Comparison of ENCODE assay signal across 26 cellular contexts in the genomic region with DNA sequence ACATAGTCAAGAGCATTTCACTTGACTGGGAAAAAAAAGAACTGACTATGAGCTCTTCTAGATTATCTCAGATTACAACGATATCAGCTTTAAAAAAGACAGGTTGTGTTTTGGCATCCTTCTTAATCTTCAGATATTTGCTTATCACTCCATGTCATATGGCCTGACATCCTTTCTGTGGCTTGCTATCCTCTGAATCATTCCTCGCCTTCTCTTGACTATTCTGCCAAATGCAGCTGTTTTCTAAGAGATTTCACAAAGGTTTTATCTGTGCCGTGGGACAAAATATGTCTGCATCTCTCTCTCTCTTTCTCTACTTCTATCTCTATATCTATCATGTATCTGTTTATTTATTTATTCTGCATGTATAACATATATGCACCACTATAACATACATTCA.
"Had no signal": no experiment of that assay in that cellular context is flagged by ENCODE, and none has a peak within 500 bp of the region (broad histone marks: within the 10 kb centered on the region; RNA-seq: fewer than 3 reads in every experiment).

No MANE protein-coding gene starts in this region.

- H3K36me3 ChIP-seq: left lung, lower lobe of right lung, ovary, right lobe of liver, thoracic aorta, upper lobe of left lung had no signal

- H3K27me3 ChIP-seq: left lung, ovary, right lobe of liver, upper lobe of left lung had no signal

- FAIRE-seq: endothelial cell of umbilical vein had no signal

- H3K4me3 ChIP-seq: left lung, lower lobe of right lung, mucosa of descending colon, ovary, right lobe of liver, skin epidermis, thoracic aorta, upper lobe of left lung had no signal

- DNase-seq: activated CD4-positive, alpha-beta T cell treated with anti-CD3 and anti-CD28 coated beads for 4 hours; activated CD4-positive, alpha-beta T cell treated with anti-CD3 and anti-CD28 coated beads, Interleukin-2, amount 50 U/mL, for 4 hours; activated CD4-positive, CD25-positive, alpha-beta regulatory T cell; activated naive CD4-positive, alpha-beta T cell; activated T-cell treated with anti-CD3 and anti-CD28 coated beads for 4 hours; activated T-cell treated with anti-CD3 and anti-CD28 coated beads, Interleukin-2, amount 50 U/mL, for 72 hours; anterior cingulate cortex; cortex of kidney; foreskin fibroblast; head of caudate nucleus; left lung; lower lobe of right lung; mucosa of descending colon; naive B cell; nephron progenitor cell; ovary; right lobe of liver; stimulated activated CD4-positive, alpha-beta T cell treated with anti-CD3 and anti-CD28 coated beads, Interleukin-4, amount 100 ng/mL, for 24 hours; T-helper 17 cell; T1000; upper lobe of left lung had no signal

- H3K4me1 ChIP-seq: left lung, lower lobe of right lung, right lobe of liver, upper lobe of left lung had no signal

- H3K9me3 ChIP-seq: lower lobe of right lung, ovary, right lobe of liver, thoracic aorta, upper lobe of left lung had no signal

- ATAC-seq: activated naive CD4-positive, alpha-beta T cell treated with anti-CD3 and anti-CD28 coated beads, Interleukin-2, amount 50 U/mL, for 72 hours; activated T-cell treated with anti-CD3 and anti-CD28 coated beads, Interleukin-2, amount 50 U/mL, for 72 hours; left lung; lower lobe of right lung; mucosa of descending colon; right lobe of liver; stimulated activated effector memory CD8-positive, alpha-beta T cell treated with anti-CD3 and anti-CD28 coated beads, Interleukin-12 subunit alpha, Interleukin-12 subunit beta, amount 100 ng/mL, for 72 hours; T-helper 17 cell had no signal

- H3K27ac ChIP-seq: left lung, lower lobe of right lung, ovary, right lobe of liver, skin epidermis, thoracic aorta, upper lobe of left lung had no signal
